9 cellular contexts compared by ENCODE assay signal in genomic region chr1:24294757-24295371, GRCh38. TPM values are rescaled to one million over a fixed set of nuclear protein-coding genes. Genes with fewer than 3 reads are reported as not detected.
DNase-seq lines count a peak whose midpoint lies in the region; ATAC-seq and TF ChIP-seq lines count a peak whose summit lies in the region.
"Had no signal": no experiment of that assay in that cellular context is flagged by ENCODE, and none has a peak within 500 bp of the region (broad histone marks: within the 10 kb centered on the region; RNA-seq: fewer than 3 reads in every experiment).

No MANE protein-coding gene starts in this region.

- POLR2A ChIA-PET in OCI-LY7 (lab: Charles Lee): no interaction called here

- CTCF ChIA-PET in OCI-LY7 (lab: Charles Lee; ENCODE audit: unreplicated experiment): no interaction called here

- BruUV-seq in OCI-LY7 (replicated peaks; lab: Mats Ljungman, UMichigan): no TSS peak

- H3K9me3 ChIP-seq in body of pancreas (no peaks in the 10 kb centered on the region), left lung (no peaks in the 10 kb centered on the region), thyroid gland (no peaks in the 10 kb centered on the region), OCI-LY7 (ENCODE audit: low read length) (no peaks in the 10 kb centered on the region)

- H3K27ac ChIP-seq in body of pancreas (peak overlapping the region in 2 of 4 donors; percentile 20 to 45), left lung (peak overlapping the region in 1 of 2 donors; percentile 10), thyroid gland (peak overlapping the region in 2 of 3 donors; percentile 7 to 61), OCI-LY7 (ENCODE audit: low read depth, low read length, poor library complexity, severe bottlenecking) (no peak overlapping the region)

- no peak overlapping the region for H3K4me3 ChIP-seq in body of pancreas
- H3K4me3 ChIP-seq in left lung: no peak overlapping the region
- no peak overlapping the region for H3K4me3 ChIP-seq in thyroid gland (replicated peaks in 1 of 3)
- no peak overlapping the region for H3K4me3 ChIP-seq in OCI-LY7 (ENCODE audit: low read depth, low read length, poor library complexity, severe bottlenecking)

- TF ChIP-seq CTCF in body of pancreas (IDR thresholded peaks at IDR 0.05) (no peak), left lung (IDR thresholded peaks at IDR 0.05) (no peak), thyroid gland (IDR thresholded peaks at IDR 0.05) (no peak), OCI-LY7 (conservative IDR thresholded peaks at IDR 0.05; ENCODE audit: low read length) (no peak)

- intact Hi-C loops in body of pancreas (cut with DNase I): no loop called here
- intact Hi-C loops in left lung (cut with DNase I): no loop called here
- intact Hi-C loops in thyroid gland (cut with DNase I): loop anchor here (5.0 kb wide), 1 partner anchor 78 kb away; no protein-coding TSS in a partner anchor
- intact Hi-C loops in OCI-LY7 (cut with micrococcal nuclease; ENCODE audit: unreplicated experiment): no loop called here

- no peaks in the 10 kb centered on the region for H3K36me3 ChIP-seq in body of pancreas (replicated peaks in 1 of 2; ENCODE audit: insufficient read depth in 1 of 2, low read depth in 2 of 2)
- H3K36me3 ChIP-seq in left lung: no peaks in the 10 kb centered on the region
- no peaks in the 10 kb centered on the region for H3K36me3 ChIP-seq in thyroid gland
- no peaks in the 10 kb centered on the region for H3K36me3 ChIP-seq in OCI-LY7 (ENCODE audit: insufficient read depth, low read length)

- ATAC-seq in body of pancreas (peak; percentile 64), left lung (peak; percentile 54)

- no peaks in the 10 kb centered on the region for H3K27me3 ChIP-seq in body of pancreas
- H3K27me3 ChIP-seq in left lung: peaks cover under 1 to 26% of the 10 kb centered on the region in 2 donors
- no peaks in the 10 kb centered on the region for H3K27me3 ChIP-seq in thyroid gland

- DNase-seq in HK-2 (ENCODE audit: unreplicated experiment) (peak; percentile 45), body of pancreas (peak in 3 of 4 donors; percentile 27 to 46 (median 35)), left lung (no peak), thyroid gland (peak; percentile 28 to 41), NCI-H1930 (lab: John Stamatoyannopoulos, UW) (no peak), OCI-LY7 (ENCODE audit: low spot score) (no peak), NCI-H526 (lab: John Stamatoyannopoulos, UW) (no peak)
- no peak for DNase-seq in stimulated activated CD4-positive, alpha-beta T cell treated with anti-CD3 and anti-CD28 coated beads, Interleukin-2, amount 100 ng/mL, for 48 hours
- DNase-seq: activated naive CD8-positive, alpha-beta T cell treated with anti-CD3 and anti-CD28 coated beads, Interleukin-2, amount 10 ng/mL, durations not matched to agents 7 days and 5 days had no signal

- H4K20me1 ChIP-seq in OCI-LY7 (ENCODE audit: insufficient read depth, low read length): no peaks in the 10 kb centered on the region

- no peak for TF ChIP-seq POLR2A in body of pancreas (IDR thresholded peaks at IDR 0.05)
- no peak for TF ChIP-seq POLR2A in thyroid gland (IDR thresholded peaks at IDR 0.05)

- H3K9me2 ChIP-seq in OCI-LY7 (ENCODE audit: insufficient read depth, low read length): no peaks in the 10 kb centered on the region

- H2AFZ ChIP-seq in OCI-LY7 (ENCODE audit: low read length): no peak overlapping the region

- 45 to 54% methylated on average over 8 of the region's 8 CpGs for WGBS in body of pancreas, 2 donors
- WGBS in thyroid gland, 2 donors: 66 to 71% methylated on average over 8 of the region's 8 CpGs

- H3K79me2 ChIP-seq in OCI-LY7 (ENCODE audit: insufficient read depth, low read depth, low read length): no peaks in the 10 kb centered on the region

- H3K4me2 ChIP-seq in OCI-LY7 (ENCODE audit: low read length): no peak overlapping the region

- H3K4me1 ChIP-seq in body of pancreas (peaks cover 4% of the 10 kb centered on the region), left lung (peaks cover 3 to 5% of the 10 kb centered on the region in 2 donors), thyroid gland (peaks cover 6 to 26% of the 10 kb centered on the region in 2 donors), OCI-LY7 (ENCODE audit: insufficient read depth, low read length, poor library complexity, severe bottlenecking) (no peaks in the 10 kb centered on the region)

RNA-seq across cellular contexts. Expression of gene GRHL3, which starts 24.3 kb away (rescaled TPM):
- total RNA-seq in body of pancreas (not detected), left lung (1 to 10 TPM in 1 of 2 donors, not detected in 1; 1.6 TPM), thyroid gland (under 1 TPM in 2 of 4 donors, not detected in 2; 0.11 to 0.27 TPM), OCI-LY7 (2022) (0.35 and 0.65 TPM in 2 replicates)
- total RNA-seq in OCI-LY7 (2014; rRNA removed; shearing (Covaris generic)): 0.09 TPM in 1 of 2 replicates, not detected in the other
- total RNA-seq: activated naive CD8-positive, alpha-beta T cell treated with anti-CD3 and anti-CD28 coated beads, Interleukin-2, amount 10 ng/mL, durations not matched to agents 7 days and 5 days had no signal

Comparison
In these comparisons a context has a peak if more than half of its experiments do, and no peak if none do; other contexts are left out.
1. DNase-seq: peak in HK-2 (single experiment), body of pancreas (3 of 4) and thyroid gland (2 of 2); none in left lung (0 of 2), NCI-H1930 (0 of 2), OCI-LY7 (single experiment), NCI-H526 (0 of 2) and stimulated activated CD4-positive, alpha-beta T cell treated with anti-CD3 and anti-CD28 coated beads, Interleukin-2, amount 100 ng/mL, for 48 hours (0 of 2).